ENCODE assay signal across 1 cellular context in genomic region chr5:181173027-181173419, GRCh38.
TF ChIP-seq lines count a peak whose summit lies in the region.

No MANE protein-coding gene starts in this region.

TF ChIP-seq in GM23338, 12 proteins besides CTCF, POLR2A, EP300 and RAD21 (continued from another document):
- TF ChIP-seq ZNF462 (CRISPR knock-in tag; IDR thresholded peaks at IDR 0.05) (no peak), EZH2 (IDR thresholded peaks at IDR 0.05; ENCODE audit: low read depth, unreplicated experiment) (no peak), ZNF114 (CRISPR knock-in tag; IDR thresholded peaks at IDR 0.05) (no peak), JUNB (IDR thresholded peaks at IDR 0.05; ENCODE audit: unreplicated experiment) (no peak), CREB1 (CRISPR knock-in tag; IDR thresholded peaks at IDR 0.05; ENCODE audit: low read depth) (no peak), ZNF331 (CRISPR knock-in tag; IDR thresholded peaks at IDR 0.05; ENCODE audit: low read depth) (no peak), EZH2phosphoT487 (IDR thresholded peaks at IDR 0.05; ENCODE audit: unreplicated experiment) (no peak), NANOG (IDR thresholded peaks at IDR 0.05; ENCODE audit: borderline replicate concordance) (no peak), POLR2AphosphoS5 (IDR thresholded peaks at IDR 0.05; ENCODE audit: low read depth) (no peak), REST (IDR thresholded peaks at IDR 0.05; ENCODE audit: unreplicated experiment) (no peak)
- TF ChIP-seq, protein P1, sequence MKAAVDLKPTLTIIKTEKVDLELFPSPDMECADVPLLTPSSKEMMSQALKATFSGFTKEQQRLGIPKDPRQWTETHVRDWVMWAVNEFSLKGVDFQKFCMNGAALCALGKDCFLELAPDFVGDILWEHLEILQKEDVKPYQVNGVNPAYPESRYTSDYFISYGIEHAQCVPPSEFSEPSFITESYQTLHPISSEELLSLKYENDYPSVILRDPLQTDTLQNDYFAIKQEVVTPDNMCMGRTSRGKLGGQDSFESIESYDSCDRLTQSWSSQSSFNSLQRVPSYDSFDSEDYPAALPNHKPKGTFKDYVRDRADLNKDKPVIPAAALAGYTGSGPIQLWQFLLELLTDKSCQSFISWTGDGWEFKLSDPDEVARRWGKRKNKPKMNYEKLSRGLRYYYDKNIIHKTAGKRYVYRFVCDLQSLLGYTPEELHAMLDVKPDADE (IDR thresholded peaks at IDR 0.05) = no peak
